Comparison of ENCODE assay signal across 1 cellular context in genomic region chr6:34200340-34200971, GRCh38.
TF ChIP-seq lines count a peak whose summit lies in the region.

No MANE protein-coding gene starts in this region.

TF ChIP-seq in GM23338, 12 proteins besides CTCF, POLR2A, EP300 and RAD21 (continued from another document):
- TF ChIP-seq ZNF462 (CRISPR knock-in tag; IDR thresholded peaks at IDR 0.05) (0 out of 2 replicates have a peak, but pooled peaks have one; percentile 11), ZNF331 (CRISPR knock-in tag; IDR thresholded peaks at IDR 0.05; ENCODE audit: low read depth) (no peak)
